Comparison of ENCODE assay signal across 8 cellular contexts in genomic region chr14:78933948-78934524, GRCh38.
DNase-seq lines count a peak whose midpoint lies in the region; ATAC-seq and TF ChIP-seq lines count a peak whose summit lies in the region.

No MANE protein-coding gene starts in this region.

- DNase-seq in NCI-H2081 (lab: John Stamatoyannopoulos, UW) (peak; percentile 15 to 33), NCI-H2081 treated with DMSO at 0.1 percent for 48 hours (lab: John Stamatoyannopoulos, UW) (no peak), NCI-H1092 (lab: John Stamatoyannopoulos, UW) (peak; percentile 0), cerebellum (ENCODE audit: low spot score) (peak; percentile 50), non-pigmented ciliary epithelial cell (ENCODE audit: low read depth) (peak; percentile 3), A172 (ENCODE audit: low spot score) (no peak)
- no peak for DNase-seq in activated CD4-positive, alpha-beta T cell treated with anti-CD3 and anti-CD28 coated beads for 1 hour

- TF ChIP-seq POLR2A in GM18505 (IDR thresholded peaks at IDR 0.05; ENCODE audit: borderline replicate concordance, extremely low read depth, insufficient read depth, insufficient read length) = no peak

- ATAC-seq in GM18505 (IDR thresholded peaks at IDR 0.05; ENCODE audit: unreplicated experiment) = no peak

Comparison
In these comparisons a context has a peak if more than half of its experiments do, and no peak if none do; other contexts are left out.
1. DNase-seq: peak in NCI-H2081 (2 of 2), NCI-H1092 (single experiment), cerebellum (single experiment) and non-pigmented ciliary epithelial cell (single experiment); none in NCI-H2081 treated with DMSO at 0.1 percent for 48 hours (single experiment), A172 (single experiment) and activated CD4-positive, alpha-beta T cell treated with anti-CD3 and anti-CD28 coated beads for 1 hour (single experiment).